In the genomic region with DNA sequence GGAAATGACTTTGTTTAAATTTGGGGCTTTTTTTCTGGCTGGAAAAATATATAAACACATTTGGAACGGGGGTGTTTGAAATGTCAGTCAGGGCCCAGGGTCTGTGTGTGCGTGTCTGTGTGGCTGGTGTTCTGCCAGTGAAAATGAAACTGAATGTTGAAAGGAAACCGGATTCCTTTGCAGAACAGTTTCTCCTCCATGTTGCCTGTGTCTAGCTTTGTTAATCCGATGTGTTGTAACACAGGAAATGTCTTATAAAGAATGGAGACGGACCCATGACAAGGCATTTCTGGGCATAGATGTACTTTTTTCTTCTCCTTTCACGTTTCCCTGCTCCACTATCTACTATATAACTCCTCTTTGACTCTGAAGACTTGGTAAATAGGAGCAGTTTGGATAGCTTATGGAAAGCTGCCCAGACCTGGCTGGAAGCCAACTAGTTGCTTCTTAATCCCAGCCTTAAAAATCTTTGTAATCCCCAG, we compare ENCODE assay signal across 8 cellular contexts. TPM values are rescaled to one million over a fixed set of nuclear protein-coding genes. Genes with fewer than 3 reads are reported as not detected.
A peak's percentile ranks its signal among the peaks of the same experiment; 100 is the strongest.
DNase-seq lines count a peak whose midpoint lies in the region; ATAC-seq and TF ChIP-seq lines count a peak whose summit lies in the region.

No MANE protein-coding gene starts in this region.

- no peaks in the 10 kb centered on the region; the same call in 1 of the 2 replicates for H3K4me1 ChIP-seq in HEK293 (ENCODE audit: control insufficient read depth, insufficient read depth, low read length)

- no peak for TF ChIP-seq CTCF in GM13977 (IDR thresholded peaks at IDR 0.05; ENCODE audit: extremely low read depth, insufficient read depth, missing control alignments)
- no peak for TF ChIP-seq CTCF in HEK293 (tag by site-specific recombination; IDR thresholded peaks at IDR 0.05)
- no peak for TF ChIP-seq CTCF in fibroblast of mammary gland (conservative IDR thresholded peaks at IDR 0.05; ENCODE audit: control insufficient read depth, insufficient read depth, low read depth, low read length)
- no peak for TF ChIP-seq CTCF in endothelial cell (IDR thresholded peaks at IDR 0.05; ENCODE audit: unreplicated experiment)

- no peak overlapping the region for H3K4me3 ChIP-seq in HEK293 (ENCODE audit: low read depth, low read length)
- peak overlapping the region; percentile 20 for H3K4me3 ChIP-seq in fibroblast of mammary gland (ENCODE audit: control insufficient read depth, low read depth, low read length)

- peak overlapping the region; percentile 76 for H3K4me3 Mint-ChIP-seq in activated T-cell treated with anti-CD3 and anti-CD28 coated beads, Interleukin-2, amount 50 U/mL, for 24 hours
- H3K4me3 Mint-ChIP-seq in endothelial cell (ENCODE audit: unreplicated experiment): no peak overlapping the region

- peaks cover 41% of the 10 kb centered on the region for H3K36me3 Mint-ChIP-seq in activated T-cell treated with anti-CD3 and anti-CD28 coated beads, Interleukin-2, amount 50 U/mL, for 24 hours (ENCODE audit: low read depth)
- no peaks in the 10 kb centered on the region for H3K36me3 Mint-ChIP-seq in endothelial cell (ENCODE audit: low read depth, unreplicated experiment)

- H3K36me3 ChIP-seq in HEK293 (ENCODE audit: control insufficient read depth in 2 of 2, insufficient read depth in 1 of 2, low read length in 2 of 2): no peaks in the 10 kb centered on the region

- H3K9me3 ChIP-seq in HEK293 (ENCODE audit: control insufficient read depth, insufficient read depth, low read depth, low read length): no peaks in the 10 kb centered on the region

- no peak overlapping the region for H3K27ac ChIP-seq in HEK293 (ENCODE audit: extremely low read depth, low read depth, low read length)

- H3K27me3 Mint-ChIP-seq in activated T-cell treated with anti-CD3 and anti-CD28 coated beads, Interleukin-2, amount 50 U/mL, for 24 hours: no peaks in the 10 kb centered on the region
- peaks cover 13% of the 10 kb centered on the region for H3K27me3 Mint-ChIP-seq in endothelial cell (ENCODE audit: unreplicated experiment)

- CTCF ChIA-PET in HEK293 (lab: Yijun Ruan, JAX): no interaction called here

- H3K9me3 Mint-ChIP-seq in activated T-cell treated with anti-CD3 and anti-CD28 coated beads, Interleukin-2, amount 50 U/mL, for 24 hours: no peaks in the 10 kb centered on the region
- H3K9me3 Mint-ChIP-seq in endothelial cell (ENCODE audit: unreplicated experiment): peaks cover 5% of the 10 kb centered on the region

- H3K4me1 Mint-ChIP-seq in activated T-cell treated with anti-CD3 and anti-CD28 coated beads, Interleukin-2, amount 50 U/mL, for 24 hours (ENCODE audit: low read depth): peaks cover 69% of the 10 kb centered on the region
- H3K4me1 Mint-ChIP-seq in endothelial cell (ENCODE audit: unreplicated experiment): peaks cover 4% of the 10 kb centered on the region

- no peak for ATAC-seq in HG03025 (IDR thresholded peaks at IDR 0.05; ENCODE audit: low FRiP score, unreplicated experiment)

- POLR2A ChIA-PET in HEK293 (lab: Yijun Ruan, JAX): no interaction called here

- DNase-seq in GM13977 (ENCODE audit: low spot score): peak; percentile 78
- peak; percentile 28 for DNase-seq in NCI-H460 (ENCODE audit: extremely low read depth, low read depth)
- peak; percentile 63 for DNase-seq in activated T-cell treated with anti-CD3 and anti-CD28 coated beads, Interleukin-2, amount 50 U/mL, for 24 hours
- DNase-seq in fibroblast of mammary gland (ENCODE audit: low read depth): peak; percentile 94
- peak; percentile 71 for DNase-seq in pulmonary artery endothelial cell (ENCODE audit: low read depth, low spot score)
- DNase-seq in endothelial cell (ENCODE audit: low spot score): no peak

- H3K27ac Mint-ChIP-seq in activated T-cell treated with anti-CD3 and anti-CD28 coated beads, Interleukin-2, amount 50 U/mL, for 24 hours: peak overlapping the region; percentile 96
- no peak overlapping the region for H3K27ac Mint-ChIP-seq in endothelial cell (ENCODE audit: unreplicated experiment)

- in situ Hi-C loops in GM13977 (cut with MboI; ENCODE audit: low pct_unique_long_range_greater_than_20kb, low sequenced_read_pairs, unreplicated experiment): no loop called here

TF ChIP-seq in HEK293, 187 proteins besides CTCF, POLR2A, EP300 and RAD21 (continues in another document):
- TF ChIP-seq ZNF239 (tag by site-specific recombination; IDR thresholded peaks at IDR 0.05) (no peak), ZNF555 (tag by site-specific recombination; conservative IDR thresholded peaks at IDR 0.05) (no peak), ZNF600 (tag by site-specific recombination; IDR thresholded peaks at IDR 0.05) (peak; percentile 71), ZNF132 (tag by site-specific recombination; IDR thresholded peaks at IDR 0.05; ENCODE audit: borderline replicate concordance) (no peak), ZNF510 (tag by site-specific recombination; IDR thresholded peaks at IDR 0.05; ENCODE audit: insufficient replicate concordance) (no peak), PRDM1 (tag by site-specific recombination; IDR thresholded peaks at IDR 0.05) (peak; percentile 79), SALL2 (tag by site-specific recombination; IDR thresholded peaks at IDR 0.05; ENCODE audit: borderline replicate concordance) (no peak), ZNF654 (tag by site-specific recombination; IDR thresholded peaks at IDR 0.05; ENCODE audit: low read depth) (no peak), ZNF777 (tag by site-specific recombination; IDR thresholded peaks at IDR 0.05; ENCODE audit: borderline replicate concordance) (no peak), ZNF747 (tag by site-specific recombination; IDR thresholded peaks at IDR 0.05) (no peak), ZNF335 (tag by site-specific recombination; conservative IDR thresholded peaks at IDR 0.05) (peak; percentile 57; the same call in 1 of the 2 replicates), GLIS2 (tag by site-specific recombination; IDR thresholded peaks at IDR 0.05) (no peak), SCRT2 (tag by site-specific recombination; IDR thresholded peaks at IDR 0.05) (peak; percentile 42; the same call in 1 of the 2 replicates)
- TF ChIP-seq, protein P1, sequence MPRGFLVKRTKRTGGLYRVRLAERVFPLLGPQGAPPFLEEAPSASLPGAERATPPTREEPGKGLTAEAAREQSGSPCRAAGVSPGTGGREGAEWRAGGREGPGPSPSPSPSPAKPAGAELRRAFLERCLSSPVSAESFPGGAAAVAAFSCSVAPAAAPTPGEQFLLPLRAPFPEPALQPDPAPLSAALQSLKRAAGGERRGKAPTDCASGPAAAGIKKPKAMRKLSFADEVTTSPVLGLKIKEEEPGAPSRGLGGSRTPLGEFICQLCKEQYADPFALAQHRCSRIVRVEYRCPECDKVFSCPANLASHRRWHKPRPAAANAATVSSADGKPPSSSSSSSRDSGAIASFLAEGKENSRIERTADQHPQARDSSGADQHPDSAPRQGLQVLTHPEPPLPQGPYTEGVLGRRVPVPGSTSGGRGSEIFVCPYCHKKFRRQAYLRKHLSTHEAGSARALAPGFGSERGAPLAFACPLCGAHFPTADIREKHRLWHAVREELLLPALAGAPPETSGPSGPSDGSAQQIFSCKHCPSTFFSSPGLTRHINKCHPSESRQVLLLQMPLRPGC (tag by site-specific recombination; IDR thresholded peaks at IDR 0.05): no peak
- TF ChIP-seq, protein P2, sequence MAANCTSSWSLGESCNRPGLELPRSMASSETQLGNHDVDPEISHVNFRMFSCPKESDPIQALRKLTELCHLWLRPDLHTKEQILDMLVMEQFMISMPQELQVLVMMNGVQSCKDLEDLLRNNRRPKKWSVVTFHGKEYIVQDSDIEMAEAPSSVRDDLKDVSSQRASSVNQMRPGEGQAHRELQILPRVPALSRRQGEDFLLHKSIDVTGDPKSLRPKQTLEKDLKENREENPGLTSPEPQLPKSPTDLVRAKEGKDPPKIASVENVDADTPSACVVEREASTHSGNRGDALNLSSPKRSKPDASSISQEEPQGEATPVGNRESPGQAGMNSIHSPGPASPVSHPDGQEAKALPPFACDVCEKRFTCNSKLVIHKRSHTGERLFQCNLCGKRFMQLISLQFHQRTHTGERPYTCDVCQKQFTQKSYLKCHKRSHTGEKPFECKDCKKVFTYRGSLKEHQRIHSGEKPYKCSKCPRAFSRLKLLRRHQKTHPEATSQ (tag by site-specific recombination; IDR thresholded peaks at IDR 0.05): no peak
- TF ChIP-seq, protein P3, sequence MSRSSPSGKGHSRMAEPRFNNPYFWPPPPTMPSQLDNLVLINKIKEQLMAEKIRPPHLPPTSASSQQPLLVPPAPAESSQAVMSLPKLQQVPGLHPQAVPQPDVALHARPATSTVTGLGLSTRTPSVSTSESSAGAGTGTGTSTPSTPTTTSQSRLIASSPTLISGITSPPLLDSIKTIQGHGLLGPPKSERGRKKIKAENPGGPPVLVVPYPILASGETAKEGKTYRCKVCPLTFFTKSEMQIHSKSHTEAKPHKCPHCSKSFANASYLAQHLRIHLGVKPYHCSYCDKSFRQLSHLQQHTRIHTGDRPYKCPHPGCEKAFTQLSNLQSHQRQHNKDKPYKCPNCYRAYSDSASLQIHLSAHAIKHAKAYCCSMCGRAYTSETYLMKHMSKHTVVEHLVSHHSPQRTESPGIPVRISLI (tag by site-specific recombination; IDR thresholded peaks at IDR 0.05): no peak
- TF ChIP-seq, protein P4, sequence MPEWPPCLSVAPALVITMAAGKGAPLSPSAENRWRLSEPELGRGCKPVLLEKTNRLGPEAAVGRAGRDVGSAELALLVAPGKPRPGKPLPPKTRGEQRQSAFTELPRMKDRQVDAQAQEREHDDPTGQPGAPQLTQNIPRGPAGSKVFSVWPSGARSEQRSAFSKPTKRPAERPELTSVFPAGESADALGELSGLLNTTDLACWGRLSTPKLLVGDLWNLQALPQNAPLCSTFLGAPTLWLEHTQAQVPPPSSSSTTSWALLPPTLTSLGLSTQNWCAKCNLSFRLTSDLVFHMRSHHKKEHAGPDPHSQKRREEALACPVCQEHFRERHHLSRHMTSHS (tag by site-specific recombination; IDR thresholded peaks at IDR 0.05): no peak

RNA-seq across cellular contexts. Expression of a gene that starts 2.8 kb away (rescaled TPM):
- total RNA-seq in NCI-H460 (2014; rRNA removed; shearing (Covaris generic)): 22.3 and 23.6 TPM in 2 replicates
- 8.7 and 14.3 TPM in 2 replicates for polyA plus RNA-seq in NCI-H460 (2014; cell fraction: nucleus; rRNA removed)
- total RNA-seq in pulmonary artery endothelial cell: 94.7 and 101 TPM in 2 replicates
- total RNA-seq in endothelial cell (ENCODE audit: unreplicated experiment): 3.8 TPM

RNA-seq across cellular contexts. Expression of a gene that starts 50.4 kb away (rescaled TPM):
- 55.5 and 57.4 TPM in 2 replicates for total RNA-seq in NCI-H460 (2014; rRNA removed; shearing (Covaris generic))
- polyA plus RNA-seq in NCI-H460 (2014; cell fraction: nucleus; rRNA removed): 36.6 and 50.6 TPM in 2 replicates
- total RNA-seq in pulmonary artery endothelial cell (58.0 and 62.2 TPM in 2 replicates), endothelial cell (ENCODE audit: unreplicated experiment) (30.1 TPM)
